8 cellular contexts compared by ENCODE assay signal in genomic region chr14:94769413-94770250, GRCh38. TPM values are rescaled to one million over a fixed set of nuclear protein-coding genes. Genes with fewer than 3 reads are reported as not detected.
DNase-seq lines count a peak whose midpoint lies in the region; ATAC-seq and TF ChIP-seq lines count a peak whose summit lies in the region.

GSC (minus strand) TSS chr14:94770113; CDS start chr14:94770015, 98 bp downstream.

- no peak for ATAC-seq in GM19351 (IDR thresholded peaks at IDR 0.05; ENCODE audit: unreplicated experiment)

- H3K9ac ChIP-seq in SK-N-MC (ENCODE audit: insufficient read length): peak within 1 kb of the TSS; percentile 59
- no peak within 1 kb of the TSS for H3K9ac ChIP-seq in neural progenitor cell

- H3K27ac ChIP-seq in SK-N-MC (no peak within 1 kb of the TSS), neural progenitor cell (no peak within 1 kb of the TSS)

- peak within 1 kb of the TSS; percentile 87 for H3K4me3 Mint-ChIP-seq in neural progenitor cell

- no peaks in the 10 kb centered on the region for H3K79me2 ChIP-seq in neural progenitor cell (ENCODE audit: low read depth)

- peak within 1 kb of the TSS; percentile 46 for H3K27ac Mint-ChIP-seq in neural progenitor cell

- H4K20me1 ChIP-seq in neural progenitor cell (ENCODE audit: low read depth): peaks cover 71% of the 10 kb centered on the region

- H3K36me3 Mint-ChIP-seq in neural progenitor cell: no peaks in the 10 kb centered on the region

- DNase-seq in activated CD4-positive, alpha-beta T cell treated with anti-CD3 and anti-CD28 coated beads for 48 hours: peak; percentile 51
- DNase-seq in activated CD4-positive, alpha-beta T cell treated with anti-CD3 and anti-CD28 coated beads, Interleukin-2, amount 50 U/mL, for 4 hours: no peak
- DNase-seq in SK-N-MC (ENCODE audit: low read depth, low spot score) (no peak), fibroblast of gingiva (ENCODE audit: low read depth) (peak; percentile 14), neural progenitor cell (ENCODE audit: low spot score) (peak; percentile 92), NCI-H2029 (lab: John Stamatoyannopoulos, UW) (no peak), NCI-H2081 (lab: John Stamatoyannopoulos, UW) (no peak)

- H3K9me3 Mint-ChIP-seq in neural progenitor cell: no peaks in the 10 kb centered on the region

- peak within 1 kb of the TSS; percentile 90 for H3K4me2 ChIP-seq in neural progenitor cell

- H2AFZ ChIP-seq in neural progenitor cell (replicated peaks): peak within 1 kb of the TSS; percentile 88

- H3K36me3 ChIP-seq in SK-N-MC (ENCODE audit: insufficient read depth, low read length) (no peaks in the 10 kb centered on the region), neural progenitor cell (no peaks in the 10 kb centered on the region)

- H3K27me3 Mint-ChIP-seq in neural progenitor cell (ENCODE audit: insufficient read depth, low read depth): peaks cover 86% of the 10 kb centered on the region

- peaks cover 88% of the 10 kb centered on the region for H3F3A ChIP-seq in neural progenitor cell (ENCODE audit: low read depth)

- peak within 1 kb of the TSS; percentile 80 for H3K4me3 ChIP-seq in SK-N-MC
- peak within 1 kb of the TSS; percentile 56 for H3K4me3 ChIP-seq in neural progenitor cell

- peaks cover 100% of the 10 kb centered on the region for H3K27me3 ChIP-seq in neural progenitor cell

- no peak for TF ChIP-seq CTCF in neural progenitor cell (IDR thresholded peaks at IDR 0.05)

- H3K4me1 Mint-ChIP-seq in neural progenitor cell: peaks cover 50% of the 10 kb centered on the region

- H3K9me3 ChIP-seq in SK-N-MC (ENCODE audit: low read depth, low read length): no peaks in the 10 kb centered on the region
- H3K9me3 ChIP-seq in neural progenitor cell (ENCODE audit: low read depth): no peaks in the 10 kb centered on the region

- peaks cover 76% of the 10 kb centered on the region for H3K4me1 ChIP-seq in neural progenitor cell

RNA-seq across cellular contexts. Expression of gene GSC, which starts in this region (rescaled TPM):
- 1.1 and 2.8 TPM in 2 replicates for total RNA-seq in neural progenitor cell (ENCODE audit: low replicate concordance)

Comparison
In these comparisons a context has a peak if more than half of its experiments do, and no peak if none do; other contexts are left out.
1. DNase-seq: peak in activated CD4-positive, alpha-beta T cell treated with anti-CD3 and anti-CD28 coated beads for 48 hours (single experiment), fibroblast of gingiva (single experiment) and neural progenitor cell (single experiment); none in activated CD4-positive, alpha-beta T cell treated with anti-CD3 and anti-CD28 coated beads, Interleukin-2, amount 50 U/mL, for 4 hours (0 of 2), SK-N-MC (single experiment), NCI-H2029 (single experiment) and NCI-H2081 (0 of 2).